Comparison of ENCODE assay signal across 10 cellular contexts in the genomic region with DNA sequence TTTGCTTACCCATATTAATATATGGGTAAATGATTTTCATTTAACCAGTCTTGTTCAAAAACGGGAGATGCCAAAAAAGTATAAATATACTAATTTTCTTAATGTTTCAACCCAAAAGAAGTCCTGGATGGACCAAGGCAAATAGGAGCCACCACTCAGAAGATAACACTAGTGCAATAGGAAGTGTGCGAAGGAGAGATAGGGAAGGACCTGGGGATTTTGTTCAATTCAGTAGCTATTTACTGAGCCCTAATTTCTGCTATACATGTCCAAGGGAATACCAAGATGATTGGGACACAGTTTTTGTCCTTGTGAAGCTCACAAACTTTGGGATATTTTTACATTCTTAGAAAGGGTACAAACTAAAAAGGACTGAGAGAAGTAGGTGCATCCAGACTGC. TPM values are rescaled to one million over a fixed set of nuclear protein-coding genes. Genes with fewer than 3 reads are reported as not detected.
DNase-seq lines count a peak whose midpoint lies in the region; ATAC-seq and TF ChIP-seq lines count a peak whose summit lies in the region.
"Had no signal": no experiment of that assay in that cellular context is flagged by ENCODE, and none has a peak within 500 bp of the region (broad histone marks: within the 10 kb centered on the region; RNA-seq: fewer than 3 reads in every experiment).

No MANE protein-coding gene starts in this region.

- no peak overlapping the region for H2AFZ ChIP-seq in OCI-LY1 (ENCODE audit: low read length)

- H3K4me1 Mint-ChIP-seq in Calu3 (ENCODE audit: low read depth, unreplicated experiment) (peaks cover 23% of the 10 kb centered on the region), nephron (peaks cover 30% of the 10 kb centered on the region)

- H3K9me3 Mint-ChIP-seq in Calu3 (ENCODE audit: low read depth, unreplicated experiment) (no peaks in the 10 kb centered on the region), nephron (no peaks in the 10 kb centered on the region)

- H3K36me3 Mint-ChIP-seq in Calu3 (ENCODE audit: insufficient read depth, unreplicated experiment) = peaks cover 15% of the 10 kb centered on the region
- H3K36me3 Mint-ChIP-seq in nephron (ENCODE audit: low read depth) = peaks cover 14% of the 10 kb centered on the region

- no peaks in the 10 kb centered on the region for H3K9me2 ChIP-seq in OCI-LY1 (ENCODE audit: low read depth, low read length)

- H3K27ac Mint-ChIP-seq in Calu3 (ENCODE audit: unreplicated experiment) (peak overlapping the region; percentile 80), nephron (peak overlapping the region in 2 of 3 experiments; percentile 7 to 75)

- TF ChIP-seq CTCF in Calu3 (IDR thresholded peaks at IDR 0.05; ENCODE audit: unreplicated experiment) = no peak
- no peak for TF ChIP-seq CTCF in OCI-LY1 (IDR thresholded peaks at IDR 0.05; ENCODE audit: low read length)
- TF ChIP-seq CTCF in nephron (IDR thresholded peaks at IDR 0.05; ENCODE audit: unreplicated experiment in 3 of 3) = no peak
- no peak for TF ChIP-seq CTCF in GM13977 (IDR thresholded peaks at IDR 0.05; ENCODE audit: extremely low read depth, insufficient read depth, missing control alignments)

- H4K20me1 ChIP-seq in OCI-LY1 (ENCODE audit: insufficient read depth, low read length) = no peaks in the 10 kb centered on the region

- no peak for ATAC-seq in left colon

- intact Hi-C loops in Calu3 (cut with micrococcal nuclease; ENCODE audit: unreplicated experiment) = no loop called here
- intact Hi-C loops in left colon (cut with DNase I, micrococcal nuclease) = no loop called here

- H3K27me3 ChIP-seq in OCI-LY1 (ENCODE audit: insufficient read depth, low read length) (no peaks in the 10 kb centered on the region), duodenal mucosa (ENCODE audit: control insufficient read depth in 1 of 2, insufficient read depth in 2 of 2, low read length in 2 of 2) (no peaks in the 10 kb centered on the region)
- H3K27me3 ChIP-seq: stomach had no signal

- H3K4me3 Mint-ChIP-seq in Calu3 (ENCODE audit: low read depth, unreplicated experiment) (peak overlapping the region; percentile 87), nephron (peak overlapping the region; percentile 95 to 99 (median 97))

- in situ Hi-C loops in GM13977 (cut with MboI; ENCODE audit: low pct_unique_long_range_greater_than_20kb, low sequenced_read_pairs, unreplicated experiment) = no loop called here

- no peaks in the 10 kb centered on the region for H3F3A ChIP-seq in OCI-LY1 (ENCODE audit: insufficient read depth, low read length)

- TSS peak; percentile 40 for BruUV-seq in Calu3 (replicated peaks; lab: Mats Ljungman, UMichigan)

- H3K27me3 Mint-ChIP-seq in Calu3 (ENCODE audit: unreplicated experiment) = no peaks in the 10 kb centered on the region
- no peaks in the 10 kb centered on the region for H3K27me3 Mint-ChIP-seq in nephron (ENCODE audit: low read depth)

- H3K9me3 ChIP-seq in OCI-LY1 (ENCODE audit: low read length) = no peaks in the 10 kb centered on the region
- no peaks in the 10 kb centered on the region for H3K9me3 ChIP-seq in duodenal mucosa (ENCODE audit: control insufficient read depth in 1 of 2, low read length in 2 of 2)
- H3K9me3 ChIP-seq: stomach had no signal

- peak overlapping the region; percentile 95 for H3K4me2 ChIP-seq in OCI-LY1 (ENCODE audit: low read length)

- H3K4me1 ChIP-seq in OCI-LY1 (ENCODE audit: insufficient read depth, low read length, severe bottlenecking) (peaks cover 23% of the 10 kb centered on the region), duodenal mucosa (ENCODE audit: control insufficient read depth in 1 of 2, insufficient read depth in 2 of 2, low read length in 2 of 2) (peaks cover 43 to 67% of the 10 kb centered on the region in 2 donors)

- H3K79me2 ChIP-seq in OCI-LY1 (ENCODE audit: insufficient read depth, low read length) = peaks cover 12% of the 10 kb centered on the region; the same call in 1 of the 2 replicates

- H3K36me3 ChIP-seq in OCI-LY1 (ENCODE audit: insufficient read depth, low read length) (peaks cover 6% of the 10 kb centered on the region; the same call in 1 of the 2 replicates), duodenal mucosa (ENCODE audit: control insufficient read depth in 1 of 2, insufficient read depth in 2 of 2, low read length in 2 of 2) (peaks cover 0 to 14% of the 10 kb centered on the region in 2 donors)

- H3K9ac ChIP-seq in OCI-LY1 (ENCODE audit: low read length) (peak overlapping the region; percentile 99; the same call in 1 of the 2 replicates), duodenal mucosa (ENCODE audit: low read depth in 1 of 2, low read length in 2 of 2) (peak overlapping the region in 1 of 2 donors; percentile 21)

- CTCF ChIA-PET in Calu3 (lab: Charles Lee) = no interaction called here

- DNase-seq in Calu3 (no peak), DMS53 treated with DMSO at 0.1 percent for 48 hours (lab: John Stamatoyannopoulos, UW; ENCODE audit: unreplicated experiment) (no peak), left colon (no peak), GM13977 (ENCODE audit: low spot score) (no peak), iPS-NIHi7 (ENCODE audit: extremely low spot score) (no peak)
- DNase-seq: stomach, SW 1271 had no signal

- H3K27ac ChIP-seq in OCI-LY1 (ENCODE audit: low read depth, low read length, poor library complexity, severe bottlenecking) (no peak overlapping the region), duodenal mucosa (ENCODE audit: low read depth, low read length) (no peak overlapping the region)

- H3K4me3 ChIP-seq in OCI-LY1 (ENCODE audit: low read depth, low read length, poor library complexity, severe bottlenecking) (peak overlapping the region; percentile 92), duodenal mucosa (ENCODE audit: low read depth in 1 of 2, low read length in 2 of 2) (peak overlapping the region; percentile 82 to 87)

RNA-seq across cellular contexts. Expression of a gene that starts 1.5 kb away (rescaled TPM):
- total RNA-seq in Calu3 (2022) (35.6 and 40.1 TPM in 2 replicates), left colon (100 to 1,000 TPM; 139 to 144 TPM)
